Comparison of ENCODE assay signal across 10 cellular contexts in genomic region chr19:19214892-19215291, GRCh38. TPM values are rescaled to one million over a fixed set of nuclear protein-coding genes. Genes with fewer than 3 reads are reported as not detected.
A peak's percentile ranks its signal among the peaks of the same experiment; 100 is the strongest.
DNase-seq lines count a peak whose midpoint lies in the region; ATAC-seq and TF ChIP-seq lines count a peak whose summit lies in the region.
"Had no signal": no experiment of that assay in that cellular context is flagged by ENCODE, and none has a peak within 500 bp of the region (broad histone marks: within the 10 kb centered on the region; RNA-seq: fewer than 3 reads in every experiment).

No MANE protein-coding gene starts in this region.

- peak in 2 of 7 experiments; percentile 39 to 40 for DNase-seq in CD8-positive, alpha-beta T cell
- DNase-seq in KBM-7 (peak; percentile 68), kidney tubule cell (ENCODE audit: low spot score) (peak; percentile 35), NCI-H1436 (lab: John Stamatoyannopoulos, UW) (no peak), NCI-H510A treated with DMSO at 0.1 percent for 48 hours (lab: John Stamatoyannopoulos, UW) (no peak)
- DNase-seq in activated naive CD4-positive, alpha-beta T cell treated with anti-CD3 and anti-CD28 coated beads, Interleukin-2, amount 10 ng/mL, durations not matched to agents 7 days and 5 days: peak; percentile 72

- peaks cover 47% of the 10 kb centered on the region for H3K27me3 Mint-ChIP-seq in CD8-positive, alpha-beta T cell (ENCODE audit: low read depth)
- H3K27me3 Mint-ChIP-seq in activated naive CD4-positive, alpha-beta T cell treated with anti-CD3 and anti-CD28 coated beads, Interleukin-2, amount 10 ng/mL, durations not matched to agents 7 days and 5 days: peaks cover 71% of the 10 kb centered on the region

- no peaks in the 10 kb centered on the region for H3K4me1 Mint-ChIP-seq in CD8-positive, alpha-beta T cell (ENCODE audit: low read depth)
- no peaks in the 10 kb centered on the region for H3K4me1 Mint-ChIP-seq in activated naive CD4-positive, alpha-beta T cell treated with anti-CD3 and anti-CD28 coated beads, Interleukin-2, amount 10 ng/mL, durations not matched to agents 7 days and 5 days

- in situ Hi-C loops in KBM-7 (cut with MboI; ENCODE audit: low pct_unique_long_range_greater_than_20kb, low sequenced_read_pairs): no loop called here

- no peak overlapping the region for H3K27ac Mint-ChIP-seq in CD8-positive, alpha-beta T cell
- no peak overlapping the region for H3K27ac Mint-ChIP-seq in activated naive CD4-positive, alpha-beta T cell treated with anti-CD3 and anti-CD28 coated beads, Interleukin-2, amount 10 ng/mL, durations not matched to agents 7 days and 5 days

- CTCF ChIA-PET in CD8-positive, alpha-beta T cell (lab: Charles Lee): no interaction called here
- CTCF ChIA-PET in activated naive CD4-positive, alpha-beta T cell treated with anti-CD3 and anti-CD28 coated beads, Interleukin-2, amount 10 ng/mL, durations not matched to agents 7 days and 5 days (lab: Charles Lee): interaction anchor here (0.9 to 1.5 kb wide), 2 partner anchors 10 kb away, joined by 3 to 5 read pairs; no protein-coding TSS in a partner anchor

- TF ChIP-seq CTCF in CD8-positive, alpha-beta T cell (IDR thresholded peaks at IDR 0.05): no peak

- no peaks in the 10 kb centered on the region for H3K9me3 ChIP-seq in CD8-positive, alpha-beta T cell (ENCODE audit: low read length)

- peaks cover 30% of the 10 kb centered on the region for H3K27me3 ChIP-seq in CD8-positive, alpha-beta T cell (ENCODE audit: insufficient read depth, low read length)

- H3K4me3 Mint-ChIP-seq in CD8-positive, alpha-beta T cell: no peak overlapping the region
- no peak overlapping the region for H3K4me3 Mint-ChIP-seq in activated naive CD4-positive, alpha-beta T cell treated with anti-CD3 and anti-CD28 coated beads, Interleukin-2, amount 10 ng/mL, durations not matched to agents 7 days and 5 days

- no peaks in the 10 kb centered on the region for H3K36me3 Mint-ChIP-seq in CD8-positive, alpha-beta T cell
- no peaks in the 10 kb centered on the region for H3K36me3 Mint-ChIP-seq in activated naive CD4-positive, alpha-beta T cell treated with anti-CD3 and anti-CD28 coated beads, Interleukin-2, amount 10 ng/mL, durations not matched to agents 7 days and 5 days

- no peaks in the 10 kb centered on the region for H3K4me1 ChIP-seq in CD8-positive, alpha-beta T cell (ENCODE audit: insufficient read depth, low read length)

- ATAC-seq in CD8-positive, alpha-beta T cell: peak; percentile 29
- ATAC-seq in HG03108 (IDR thresholded peaks at IDR 0.05; ENCODE audit: unreplicated experiment) (no peak), HG03521 (IDR thresholded peaks at IDR 0.05; ENCODE audit: unreplicated experiment) (no peak)

- no peak overlapping the region for H3K4me3 ChIP-seq in CD8-positive, alpha-beta T cell (ENCODE audit: low read depth, low read length)

- no peaks in the 10 kb centered on the region for H3K9me3 Mint-ChIP-seq in CD8-positive, alpha-beta T cell
- no peaks in the 10 kb centered on the region for H3K9me3 Mint-ChIP-seq in activated naive CD4-positive, alpha-beta T cell treated with anti-CD3 and anti-CD28 coated beads, Interleukin-2, amount 10 ng/mL, durations not matched to agents 7 days and 5 days

- intact Hi-C loops in CD8-positive, alpha-beta T cell (cut with DNase I, micrococcal nuclease): no loop called here

- POLR2A ChIA-PET in CD8-positive, alpha-beta T cell (lab: Charles Lee): no interaction called here

- H3K36me3 ChIP-seq in CD8-positive, alpha-beta T cell (ENCODE audit: insufficient read depth, low read length): no peaks in the 10 kb centered on the region

- no peak overlapping the region for H3K27ac ChIP-seq in CD8-positive, alpha-beta T cell (ENCODE audit: low read depth, low read length)
- H3K27ac ChIP-seq: HL-60, VCaP had no signal

RNA-seq across cellular contexts. Expression of gene NCAN, which starts 3.1 kb away (rescaled TPM):
- not detected for total RNA-seq in CD8-positive, alpha-beta T cell

RNA-seq across cellular contexts. Expression of gene NR2C2AP, which starts 11.7 kb away (rescaled TPM):
- total RNA-seq in CD8-positive, alpha-beta T cell: 10 to 100 TPM in 1 of 2 experiments, 1 to 10 TPM in 1; 9.5 to 12.5 TPM

RNA-seq across cellular contexts. Expression of gene RFXANK, which starts 22.8 kb away (rescaled TPM):
- total RNA-seq in CD8-positive, alpha-beta T cell: 10 to 100 TPM; 33.4 to 38.8 TPM

RNA-seq across cellular contexts. Expression of gene BORCS8, which starts 22.9 kb away (rescaled TPM):
- total RNA-seq in CD8-positive, alpha-beta T cell: 10 to 100 TPM in 1 of 2 experiments, 1 to 10 TPM in 1; 6.6 to 13.6 TPM

RNA-seq across cellular contexts. Expression of gene MEF2B, which starts 44.8 kb away (rescaled TPM):
- total RNA-seq in CD8-positive, alpha-beta T cell: 1 to 10 TPM; 1.8 to 2.0 TPM

Comparison
In these comparisons a context has a peak if more than half of its experiments do, and no peak if none do; other contexts are left out.
1. DNase-seq: peak in KBM-7 (single experiment), activated naive CD4-positive, alpha-beta T cell treated with anti-CD3 and anti-CD28 coated beads, Interleukin-2, amount 10 ng/mL, durations not matched to agents 7 days and 5 days (single experiment) and kidney tubule cell (single experiment); none in NCI-H1436 (single experiment) and NCI-H510A treated with DMSO at 0.1 percent for 48 hours (single experiment).